Comparison of ENCODE assay signal across 14 cellular contexts in the genomic region with DNA sequence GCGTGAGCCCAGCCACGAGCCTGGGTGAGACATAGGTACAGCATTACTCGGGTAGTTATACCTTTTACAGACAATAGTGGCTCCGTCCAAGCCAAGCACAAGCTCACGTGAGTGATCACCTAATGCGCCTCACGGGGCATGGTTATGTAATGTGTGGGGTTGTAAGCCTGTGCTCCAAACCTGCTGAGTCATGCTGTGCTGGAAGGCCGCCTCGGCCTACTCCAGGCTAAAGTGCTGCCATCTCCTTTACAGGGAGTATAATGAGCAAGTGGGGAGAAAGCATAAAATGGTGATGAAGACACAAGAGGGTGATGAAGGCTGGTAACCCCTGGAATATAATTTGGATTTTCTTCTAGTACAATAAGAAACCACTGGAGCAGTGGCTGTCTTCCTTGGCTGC.
DNase-seq lines count a peak whose midpoint lies in the region; ATAC-seq and FAIRE-seq lines count a peak whose summit lies in the region.
"Had no signal": no experiment of that assay in that cellular context is flagged by ENCODE, and none has a peak within 500 bp of the region (broad histone marks: within the 10 kb centered on the region; RNA-seq: fewer than 3 reads in every experiment).

No MANE protein-coding gene starts in this region.

- peaks cover 18% of the 10 kb centered on the region for H3K4me1 Mint-ChIP-seq in activated T-helper 17 cell treated with anti-CD3 and anti-CD28 coated beads, Interleukin-2, amount 50 U/mL, for 72 hours

- intact Hi-C loops in left ventricle myocardium superior (cut with micrococcal nuclease): no loop called here

- peak overlapping the region; percentile 32 for H3K4me3 Mint-ChIP-seq in activated T-helper 17 cell treated with anti-CD3 and anti-CD28 coated beads, Interleukin-2, amount 50 U/mL, for 72 hours
- H3K4me3 Mint-ChIP-seq: HFFc6 had no signal

- FAIRE-seq in urothelium cell line (lab: Jason Lieb, UNC): no peak

- peak; percentile 16 for ATAC-seq in activated T-helper 17 cell treated with anti-CD3 and anti-CD28 coated beads, Interleukin-2, amount 50 U/mL, for 72 hours (replicated peaks)
- ATAC-seq in left ventricle myocardium superior: no peak
- no peak for ATAC-seq in GM18520 (IDR thresholded peaks at IDR 0.05; ENCODE audit: unreplicated experiment)

- H3K36me3 Mint-ChIP-seq in activated T-helper 17 cell treated with anti-CD3 and anti-CD28 coated beads, Interleukin-2, amount 50 U/mL, for 72 hours (ENCODE audit: low read depth): no peaks in the 10 kb centered on the region

- DNase-seq in stimulated activated CD4-positive, alpha-beta T cell treated with anti-CD3 and anti-CD28 coated beads, Interleukin-1b, Interleukin-23, amount 100 ng/mL, for 48 hours: peak; percentile 6
- no peak for DNase-seq in stimulated activated CD4-positive, alpha-beta T cell treated with anti-CD3 and anti-CD28 coated beads, Interleukin-4, amount 100 ng/mL, for 1 hour
- DNase-seq in left ventricle myocardium superior (peak; percentile 29), urothelium cell line (ENCODE audit: low spot score) (peak; percentile 44), NCI-H187 treated with DMSO at 0.1 percent for 48 hours (lab: John Stamatoyannopoulos, UW) (no peak), NCI-H146 treated with DMSO at 0.1 percent for 48 hours (lab: John Stamatoyannopoulos, UW; ENCODE audit: unreplicated experiment) (no peak)
- DNase-seq: activated CD4-positive, alpha-beta T cell treated with anti-CD3 and anti-CD28 coated beads, Interleukin-2, amount 50 U/mL, for 4 hours; effector CD8-positive, alpha-beta T cell; HFFc6; Kasumi-1; NCI-H524; SK-N-SH had no signal

- H3K27me3 Mint-ChIP-seq in activated T-helper 17 cell treated with anti-CD3 and anti-CD28 coated beads, Interleukin-2, amount 50 U/mL, for 72 hours: no peaks in the 10 kb centered on the region

- peaks cover 6% of the 10 kb centered on the region for H3K9me3 Mint-ChIP-seq in activated T-helper 17 cell treated with anti-CD3 and anti-CD28 coated beads, Interleukin-2, amount 50 U/mL, for 72 hours
- H3K9me3 Mint-ChIP-seq: HFFc6 had no signal

- peak overlapping the region; percentile 68 for H3K27ac Mint-ChIP-seq in activated T-helper 17 cell treated with anti-CD3 and anti-CD28 coated beads, Interleukin-2, amount 50 U/mL, for 72 hours
- H3K27ac Mint-ChIP-seq: HFFc6 had no signal

Comparison
In these comparisons a context has a peak if more than half of its experiments do, and no peak if none do; other contexts are left out.
1. DNase-seq: peak in stimulated activated CD4-positive, alpha-beta T cell treated with anti-CD3 and anti-CD28 coated beads, Interleukin-1b, Interleukin-23, amount 100 ng/mL, for 48 hours (single experiment), left ventricle myocardium superior (single experiment) and urothelium cell line (single experiment); none in stimulated activated CD4-positive, alpha-beta T cell treated with anti-CD3 and anti-CD28 coated beads, Interleukin-4, amount 100 ng/mL, for 1 hour (single experiment), NCI-H187 treated with DMSO at 0.1 percent for 48 hours (single experiment) and NCI-H146 treated with DMSO at 0.1 percent for 48 hours (single experiment).